In the genomic region with DNA sequence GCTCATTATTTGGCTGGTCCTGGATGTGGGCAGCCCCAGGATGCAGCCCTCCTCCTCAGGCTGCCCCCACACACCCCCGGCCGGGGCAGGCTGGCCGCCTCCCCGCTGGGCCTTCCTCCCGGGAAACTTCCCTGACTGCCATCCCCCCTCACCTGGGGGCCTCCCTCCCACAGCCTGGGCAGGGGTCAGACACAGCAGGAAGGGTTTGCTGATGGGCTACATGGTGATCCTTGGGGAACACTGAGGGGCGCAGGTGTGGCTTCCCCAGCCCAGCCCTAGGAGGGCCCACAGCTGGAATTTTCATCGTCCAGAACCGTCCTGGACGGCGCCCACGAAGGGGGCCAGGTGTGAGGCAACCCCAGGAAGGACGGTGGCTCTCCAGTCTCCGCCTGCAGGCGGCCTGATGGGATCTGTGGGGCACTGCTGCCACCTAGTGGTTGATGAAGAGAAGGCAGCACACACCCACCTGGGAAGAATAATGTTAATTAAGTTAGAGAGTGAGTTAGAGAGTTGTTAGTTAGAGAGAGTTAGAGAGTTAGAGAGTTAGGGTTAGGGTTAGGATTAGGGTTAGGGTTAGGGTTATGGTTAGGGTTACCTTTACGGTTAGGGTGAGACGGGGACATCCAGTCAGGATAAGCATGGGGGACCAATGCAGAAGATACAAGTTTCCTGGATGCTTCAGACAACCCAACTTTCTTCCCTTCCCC, we compare ENCODE assay signal across 9 cellular contexts.
DNase-seq lines count a peak whose midpoint lies in the region; ATAC-seq and TF ChIP-seq lines count a peak whose summit lies in the region.
"Had no signal": no experiment of that assay in that cellular context is flagged by ENCODE, and none has a peak within 500 bp of the region (broad histone marks: within the 10 kb centered on the region; RNA-seq: fewer than 3 reads in every experiment).

No MANE protein-coding gene starts in this region.

- H3K4me3 ChIP-seq in left lung: no peak overlapping the region
- H3K4me3 ChIP-seq: skin epidermis had no signal

- ATAC-seq in GM19023 (IDR thresholded peaks at IDR 0.05; ENCODE audit: unreplicated experiment): peak; percentile 47
- ATAC-seq in left lung: peak; percentile 95
- no peak for ATAC-seq in HG02973 (IDR thresholded peaks at IDR 0.05; ENCODE audit: unreplicated experiment)

- POLR2A ChIA-PET in activated CD4-positive, alpha-beta T cell treated with anti-CD3 and anti-CD28 coated beads, Interleukin-2, amount 10 ng/mL, durations not matched to agents 7 days and 5 days (lab: Charles Lee): interaction anchor here (0.7 kb wide), 1 partner anchor 297 kb away, joined by 3 read pairs; no protein-coding TSS in a partner anchor

- no peaks in the 10 kb centered on the region for H3K36me3 ChIP-seq in left lung

- no peaks in the 10 kb centered on the region for H3K9me3 ChIP-seq in left lung

- peak overlapping the region; percentile 6 for H3K27ac Mint-ChIP-seq in activated CD4-positive, alpha-beta T cell treated with anti-CD3 and anti-CD28 coated beads, Interleukin-2, amount 10 ng/mL, durations not matched to agents 7 days and 5 days
- no peak overlapping the region for H3K27ac Mint-ChIP-seq in chondrocyte (ENCODE audit: unreplicated experiment)

- DNase-seq in A172 (ENCODE audit: low spot score) (peak; percentile 32), NCI-H345 treated with DMSO at 0.1 percent for 48 hours (lab: John Stamatoyannopoulos, UW; ENCODE audit: unreplicated experiment) (peak; percentile 26), chondrocyte (ENCODE audit: low spot score) (no peak), left lung (peak; percentile 72 to 91)
- peak; percentile 82 for DNase-seq in activated CD4-positive, alpha-beta T cell treated with anti-CD3 and anti-CD28 coated beads, Interleukin-2, amount 10 ng/mL, durations not matched to agents 7 days and 5 days
- DNase-seq in stimulated activated CD4-positive, alpha-beta T cell treated with anti-CD3 and anti-CD28 coated beads, Interleukin-4, amount 100 ng/mL, for 48 hours (ENCODE audit: low read depth in 2 of 2): peak; percentile 65 to 68

- no peak overlapping the region for H3K27ac ChIP-seq in left lung
- H3K27ac ChIP-seq: skin epidermis had no signal

- peaks cover 9% of the 10 kb centered on the region for H3K4me1 Mint-ChIP-seq in activated CD4-positive, alpha-beta T cell treated with anti-CD3 and anti-CD28 coated beads, Interleukin-2, amount 10 ng/mL, durations not matched to agents 7 days and 5 days
- H3K4me1 Mint-ChIP-seq in chondrocyte (ENCODE audit: low read depth): peaks cover 3% of the 10 kb centered on the region

- TF ChIP-seq CTCF in chondrocyte (IDR thresholded peaks at IDR 0.05) (peak; percentile 98), left lung (IDR thresholded peaks at IDR 0.05) (peak; percentile 97 to 98)

- H3K36me3 Mint-ChIP-seq in activated CD4-positive, alpha-beta T cell treated with anti-CD3 and anti-CD28 coated beads, Interleukin-2, amount 10 ng/mL, durations not matched to agents 7 days and 5 days (ENCODE audit: low read depth): no peaks in the 10 kb centered on the region
- H3K36me3 Mint-ChIP-seq in chondrocyte (ENCODE audit: low read depth): peaks cover 2% of the 10 kb centered on the region

- H3K4me3 Mint-ChIP-seq in activated CD4-positive, alpha-beta T cell treated with anti-CD3 and anti-CD28 coated beads, Interleukin-2, amount 10 ng/mL, durations not matched to agents 7 days and 5 days: no peak overlapping the region
- no peak overlapping the region for H3K4me3 Mint-ChIP-seq in chondrocyte (ENCODE audit: unreplicated experiment)

- H3K9me3 Mint-ChIP-seq in activated CD4-positive, alpha-beta T cell treated with anti-CD3 and anti-CD28 coated beads, Interleukin-2, amount 10 ng/mL, durations not matched to agents 7 days and 5 days: peaks cover 2% of the 10 kb centered on the region
- H3K9me3 Mint-ChIP-seq in chondrocyte (ENCODE audit: low read depth): peaks cover 3% of the 10 kb centered on the region

- CTCF ChIA-PET in activated CD4-positive, alpha-beta T cell treated with anti-CD3 and anti-CD28 coated beads, Interleukin-2, amount 10 ng/mL, durations not matched to agents 7 days and 5 days (lab: Charles Lee): interaction anchor here (0.7 to 2.6 kb wide), 4 partner anchors 9 to 633 kb away, joined by 3 to 16 read pairs (median 6); no protein-coding TSS in a partner anchor

- intact Hi-C loops in left lung (cut with DNase I): loop anchor here in 1 of 2 donors (5.0 to 10.0 kb wide), 2 partner anchors 544 to 631 kb away; no protein-coding TSS in a partner anchor

- peaks cover 0 to 59% of the 10 kb centered on the region in 2 donors for H3K27me3 ChIP-seq in left lung

- H3K27me3 Mint-ChIP-seq in activated CD4-positive, alpha-beta T cell treated with anti-CD3 and anti-CD28 coated beads, Interleukin-2, amount 10 ng/mL, durations not matched to agents 7 days and 5 days: peaks cover 4% of the 10 kb centered on the region
- peaks cover 19% of the 10 kb centered on the region for H3K27me3 Mint-ChIP-seq in chondrocyte (ENCODE audit: low read depth)

- H3K4me1 ChIP-seq in left lung: no peaks in the 10 kb centered on the region
